Comparison of ENCODE assay signal across 9 cellular contexts in the genomic region with DNA sequence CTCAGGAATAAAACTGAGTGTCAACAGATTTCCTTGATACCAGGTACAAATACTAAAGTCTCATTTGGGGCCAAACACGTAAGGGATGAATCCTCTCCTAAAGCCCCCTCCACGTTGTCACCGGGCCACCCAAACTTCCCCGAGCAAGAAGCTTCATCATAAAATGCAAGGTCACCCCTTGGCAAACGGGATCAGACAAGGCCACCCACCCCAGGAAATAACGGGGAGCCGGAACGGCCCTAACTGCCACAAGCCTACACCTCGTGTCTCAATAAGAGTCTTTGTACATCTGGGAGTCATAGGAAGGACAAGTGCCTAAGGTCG. TPM values are rescaled to one million over a fixed set of nuclear protein-coding genes. Genes with fewer than 3 reads are reported as not detected.
DNase-seq lines count a peak whose midpoint lies in the region; ATAC-seq and TF ChIP-seq lines count a peak whose summit lies in the region.
"Had no signal": no experiment of that assay in that cellular context is flagged by ENCODE, and none has a peak within 500 bp of the region (broad histone marks: within the 10 kb centered on the region; RNA-seq: fewer than 3 reads in every experiment).

No MANE protein-coding gene starts in this region.

- TF ChIP-seq CTCF in RWPE2 (IDR thresholded peaks at IDR 0.05; ENCODE audit: poor library complexity, severe bottlenecking) (no peak), fibroblast of the aortic adventitia (IDR thresholded peaks at IDR 0.05; ENCODE audit: insufficient read depth, low read length) (no peak), progenitor cell of endocrine pancreas (IDR thresholded peaks at IDR 0.05; ENCODE audit: unreplicated experiment) (no peak)

- H3K27me3 Mint-ChIP-seq in progenitor cell of endocrine pancreas = no peaks in the 10 kb centered on the region

- peaks cover 23% of the 10 kb centered on the region for H3K4me1 Mint-ChIP-seq in progenitor cell of endocrine pancreas (ENCODE audit: low read depth)

- H3K9me3 ChIP-seq in ES-I3 (ENCODE audit: control insufficient read depth, insufficient read depth, low read length) (no peaks in the 10 kb centered on the region), RWPE2 (ENCODE audit: severe bottlenecking) (no peaks in the 10 kb centered on the region)

- H3K4me1 ChIP-seq in ES-I3 (ENCODE audit: insufficient read depth, low read length) = peaks cover 19% of the 10 kb centered on the region
- peaks cover 9% of the 10 kb centered on the region for H3K4me1 ChIP-seq in RWPE2 (ENCODE audit: insufficient read depth, poor library complexity, severe bottlenecking)

- H3K36me3 ChIP-seq in ES-I3 (ENCODE audit: insufficient read depth, low read length) (peaks cover 45% of the 10 kb centered on the region), RWPE2 (ENCODE audit: low read depth) (peaks cover 56% of the 10 kb centered on the region)

- no peaks in the 10 kb centered on the region for H3K9me3 Mint-ChIP-seq in progenitor cell of endocrine pancreas (ENCODE audit: low read depth)

- peak overlapping the region; percentile 93 for H3K9ac ChIP-seq in ES-I3 (ENCODE audit: low read depth, low read length)

- peak overlapping the region; percentile 86 for H3K27ac ChIP-seq in RWPE2 (ENCODE audit: poor library complexity, severe bottlenecking)

- ATAC-seq in RWPE2 (ENCODE audit: low read depth) (no peak), HG03442 (IDR thresholded peaks at IDR 0.05; ENCODE audit: unreplicated experiment) (no peak), HG03432 (IDR thresholded peaks at IDR 0.05; ENCODE audit: unreplicated experiment) (no peak)

- DNase-seq in RWPE2 (ENCODE audit: low spot score) = no peak
- no peak for DNase-seq in fibroblast of the aortic adventitia (ENCODE audit: low read depth)
- DNase-seq in progenitor cell of endocrine pancreas (ENCODE audit: low spot score, unreplicated experiment) = no peak
- DNase-seq in activated CD8-positive, alpha-beta memory T cell treated with anti-CD3 and anti-CD28 coated beads, Interleukin-2, amount 50 U/mL, for 48 hours = no peak
- DNase-seq in NCI-H526 (lab: John Stamatoyannopoulos, UW) = no peak

- no peaks in the 10 kb centered on the region for H3K27me3 ChIP-seq in RWPE2 (ENCODE audit: insufficient read depth, poor library complexity, severe bottlenecking)

- H3K4me3 ChIP-seq in RWPE2 (ENCODE audit: severe bottlenecking) (peak overlapping the region; percentile 99), fibroblast of the aortic adventitia (ENCODE audit: low read depth, low read length) (peak overlapping the region; percentile 100)

- H3K27ac Mint-ChIP-seq in progenitor cell of endocrine pancreas = peak overlapping the region; percentile 99

- H3K4me3 Mint-ChIP-seq in progenitor cell of endocrine pancreas (ENCODE audit: low read depth) = peak overlapping the region; percentile 98

- H3K36me3 Mint-ChIP-seq in progenitor cell of endocrine pancreas (ENCODE audit: insufficient read depth) = peaks cover 25% of the 10 kb centered on the region

RNA-seq across cellular contexts. Expression of gene EEF2, which starts 0.7 kb away (rescaled TPM):
- 1,127 and 1,964 TPM in 2 replicates for total RNA-seq in fibroblast of the aortic adventitia (ENCODE audit: low replicate concordance)
- total RNA-seq in progenitor cell of endocrine pancreas = 3,028 and 3,054 TPM in 2 replicates

RNA-seq across cellular contexts. Expression of gene DAPK3, which starts 13.6 kb away (rescaled TPM):
- total RNA-seq in fibroblast of the aortic adventitia (ENCODE audit: low replicate concordance) (64.7 and 82.8 TPM in 2 replicates), progenitor cell of endocrine pancreas (105 and 106 TPM in 2 replicates)

RNA-seq across cellular contexts. Expression of gene PIAS4, which starts 23.0 kb away (rescaled TPM):
- 21.5 and 23.8 TPM in 2 replicates for total RNA-seq in fibroblast of the aortic adventitia (ENCODE audit: low replicate concordance)
- 55.3 and 56.3 TPM in 2 replicates for total RNA-seq in progenitor cell of endocrine pancreas

RNA-seq across cellular contexts. Expression of gene NMRK2, which starts 51.7 kb away (rescaled TPM):
- total RNA-seq in fibroblast of the aortic adventitia (ENCODE audit: low replicate concordance) (not detected in 2 replicates), progenitor cell of endocrine pancreas (1.4 and 2.3 TPM in 2 replicates)
- total RNA-seq: renal cortical epithelial cell had no signal
